Comparison of ENCODE assay signal across 22 cellular contexts in the genomic region with DNA sequence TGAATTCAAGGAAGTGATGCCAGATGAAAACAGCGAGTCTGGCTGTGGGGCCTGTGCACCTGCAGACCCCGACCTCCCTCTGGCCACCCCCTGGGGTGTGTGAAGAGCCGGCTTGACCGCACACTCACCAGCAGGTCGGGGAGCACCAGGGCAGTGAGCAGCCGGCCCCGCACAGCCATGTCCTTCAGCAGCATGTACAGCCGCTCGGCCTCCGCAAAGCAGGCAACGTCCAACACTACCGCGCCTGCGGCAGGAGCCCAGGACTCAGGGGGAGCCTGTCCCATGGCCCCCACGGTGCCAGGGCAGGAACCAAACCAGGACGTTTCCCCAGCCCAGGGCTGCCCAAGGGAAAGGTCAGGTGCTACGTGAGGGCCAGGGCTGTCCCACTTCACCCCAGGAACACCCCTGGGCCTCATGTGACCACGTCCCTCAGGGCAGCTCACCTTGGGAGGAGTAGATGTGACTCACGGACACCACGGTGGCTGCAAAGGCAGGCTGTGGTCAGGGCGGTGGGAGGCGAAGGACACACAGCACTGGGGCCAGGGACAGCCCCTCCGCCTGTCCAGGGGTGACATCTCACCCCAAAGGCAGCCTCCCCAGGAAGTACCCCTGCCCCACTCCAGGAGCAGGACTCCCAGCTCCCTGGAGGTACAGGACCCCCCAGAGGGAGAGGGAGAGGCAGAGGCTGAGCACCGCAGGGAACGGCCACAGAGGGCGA. TPM values are rescaled to one million over a fixed set of nuclear protein-coding genes. Genes with fewer than 3 reads are reported as not detected.
"Had no signal": no experiment of that assay in that cellular context is flagged by ENCODE, and none has a peak within 500 bp of the region (broad histone marks: within the 10 kb centered on the region; RNA-seq: fewer than 3 reads in every experiment).

No MANE protein-coding gene starts in this region.

- H3K9me3 Mint-ChIP-seq: activated B cell treated with CpG ODN at 0.5 μM for 24 hours; activated CD4-positive, alpha-beta memory T cell treated with anti-CD3 and anti-CD28 coated beads for 36 hours; activated CD4-positive, alpha-beta T cell treated with anti-CD3 and anti-CD28 coated beads, Interleukin-2, amount 10 ng/mL, durations not matched to agents 24 days and 14 days; activated naive CD4-positive, alpha-beta T cell treated with anti-CD3 and anti-CD28 coated beads, Interleukin-2, amount 10 ng/mL, durations not matched to agents 7 days and 5 days; activated naive CD8-positive, alpha-beta T cell treated with anti-CD3 and anti-CD28 coated beads for 36 hours; activated T-cell treated with anti-CD3 and anti-CD28 coated beads, Interleukin-2, amount 50 U/mL, for 4 hours; T-cell had no signal

- H3K36me3 Mint-ChIP-seq: activated CD4-positive, alpha-beta memory T cell treated with anti-CD3 and anti-CD28 coated beads for 36 hours; activated naive CD8-positive, alpha-beta T cell treated with anti-CD3 and anti-CD28 coated beads for 36 hours; T-cell had no signal

- H3K4me3 Mint-ChIP-seq: activated B cell treated with CpG ODN at 0.5 μM for 24 hours; activated CD4-positive, alpha-beta memory T cell treated with anti-CD3 and anti-CD28 coated beads for 36 hours; activated CD4-positive, alpha-beta T cell treated with anti-CD3 and anti-CD28 coated beads, Interleukin-2, amount 10 ng/mL, durations not matched to agents 24 days and 14 days; activated naive CD4-positive, alpha-beta T cell treated with anti-CD3 and anti-CD28 coated beads, Interleukin-2, amount 10 ng/mL, durations not matched to agents 7 days and 5 days; activated naive CD8-positive, alpha-beta T cell treated with anti-CD3 and anti-CD28 coated beads for 36 hours; activated T-cell treated with anti-CD3 and anti-CD28 coated beads, Interleukin-2, amount 50 U/mL, for 4 hours; T-cell had no signal

- H3K27ac Mint-ChIP-seq: activated B cell treated with CpG ODN at 0.5 μM for 24 hours; activated CD4-positive, alpha-beta memory T cell treated with anti-CD3 and anti-CD28 coated beads for 36 hours; activated CD4-positive, alpha-beta T cell treated with anti-CD3 and anti-CD28 coated beads, Interleukin-2, amount 10 ng/mL, durations not matched to agents 24 days and 14 days; activated naive CD4-positive, alpha-beta T cell treated with anti-CD3 and anti-CD28 coated beads, Interleukin-2, amount 10 ng/mL, durations not matched to agents 7 days and 5 days; activated naive CD8-positive, alpha-beta T cell treated with anti-CD3 and anti-CD28 coated beads for 36 hours; T-cell had no signal

- H3K4me1 Mint-ChIP-seq: activated CD4-positive, alpha-beta T cell treated with anti-CD3 and anti-CD28 coated beads, Interleukin-2, amount 10 ng/mL, durations not matched to agents 24 days and 14 days; activated naive CD4-positive, alpha-beta T cell treated with anti-CD3 and anti-CD28 coated beads, Interleukin-2, amount 10 ng/mL, durations not matched to agents 7 days and 5 days had no signal

- DNase-seq: activated B cell treated with CpG ODN at 0.5 μM for 24 hours; activated CD4-positive, alpha-beta memory T cell treated with anti-CD3 and anti-CD28 coated beads for 36 hours; activated CD4-positive, alpha-beta T cell treated with anti-CD3 and anti-CD28 coated beads for 1 hour; activated CD4-positive, alpha-beta T cell treated with anti-CD3 and anti-CD28 coated beads, Interleukin-2, amount 10 ng/mL, durations not matched to agents 24 days and 14 days; activated CD8-positive, alpha-beta memory T cell treated with anti-CD3 and anti-CD28 coated beads for 24 hours; activated gamma-delta T cell treated with Interleukin-2 at 50 U/mL for 16 hours; activated naive CD4-positive, alpha-beta T cell treated with anti-CD3 and anti-CD28 coated beads, Interleukin-2, amount 10 ng/mL, durations not matched to agents 7 days and 5 days; activated naive CD8-positive, alpha-beta T cell treated with anti-CD3 and anti-CD28 coated beads for 36 hours; activated T-cell treated with anti-CD3 and anti-CD28 coated beads, Interleukin-2, amount 50 U/mL, for 4 hours; brain microvascular endothelial cell; MG63; MV-4-11; NCI-H1092 treated with DMSO at 0.1 percent for 48 hours; NCI-H1417 treated with DMSO at 0.1 percent for 48 hours; NCI-H1694 treated with DMSO at 0.1 percent for 48 hours; NCI-H2029 treated with DMSO at 0.1 percent for 48 hours; NCI-H524; T-cell; T-helper 2 cell; T1000 had no signal

- H3K27me3 Mint-ChIP-seq: activated B cell treated with CpG ODN at 0.5 μM for 24 hours; activated CD4-positive, alpha-beta memory T cell treated with anti-CD3 and anti-CD28 coated beads for 36 hours; activated CD4-positive, alpha-beta T cell treated with anti-CD3 and anti-CD28 coated beads, Interleukin-2, amount 10 ng/mL, durations not matched to agents 24 days and 14 days; activated naive CD4-positive, alpha-beta T cell treated with anti-CD3 and anti-CD28 coated beads, Interleukin-2, amount 10 ng/mL, durations not matched to agents 7 days and 5 days; activated naive CD8-positive, alpha-beta T cell treated with anti-CD3 and anti-CD28 coated beads for 36 hours; T-cell had no signal

- H3K27ac ChIP-seq: brain microvascular endothelial cell, cardiac muscle cell, SK-N-MC had no signal

RNA-seq across cellular contexts. Expression of gene SLC26A1, which starts 28.0 kb away (rescaled TPM):
- total RNA-seq: activated B cell treated with CpG ODN at 0.5 μM for 24 hours; activated CD4-positive, alpha-beta memory T cell treated with anti-CD3 and anti-CD28 coated beads for 36 hours; activated CD4-positive, alpha-beta T cell treated with anti-CD3 and anti-CD28 coated beads, Interleukin-2, amount 10 ng/mL, durations not matched to agents 24 days and 14 days had no signal
